Comparison of ENCODE assay signal across 9 cellular contexts in the genomic region with DNA sequence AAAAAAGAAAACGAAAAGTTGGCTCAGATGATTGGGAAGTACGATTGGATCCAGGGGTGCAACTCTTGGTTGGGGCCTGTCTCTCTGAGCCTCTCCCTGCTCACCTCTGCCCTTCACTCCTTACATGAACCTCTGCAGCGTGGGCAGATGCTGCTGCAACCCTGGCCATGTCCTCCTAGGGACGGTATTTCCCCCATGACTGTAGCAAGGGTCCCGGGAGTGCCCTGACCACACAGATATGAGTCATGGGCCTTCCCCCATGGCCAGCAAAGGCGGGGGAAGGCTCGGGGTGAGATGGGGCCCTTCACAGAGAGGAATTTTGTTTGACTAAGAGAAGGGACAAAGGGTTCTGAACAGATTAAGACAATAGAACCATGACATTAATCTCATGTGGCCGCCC.
A peak's percentile ranks its signal among the peaks of the same experiment; 100 is the strongest.
DNase-seq lines count a peak whose midpoint lies in the region; ATAC-seq, FAIRE-seq and TF ChIP-seq lines count a peak whose summit lies in the region.
"Had no signal": no experiment of that assay in that cellular context is flagged by ENCODE, and none has a peak within 500 bp of the region (broad histone marks: within the 10 kb centered on the region; RNA-seq: fewer than 3 reads in every experiment).

No MANE protein-coding gene starts in this region.

- H3K4me1 ChIP-seq in OCI-LY3 (ENCODE audit: low read length) (peaks cover 27% of the 10 kb centered on the region), astrocyte (ENCODE audit: insufficient read depth, low read length) (peaks cover 11% of the 10 kb centered on the region), pancreas (peaks cover 0 to 17% (median 9%) of the 10 kb centered on the region in 3 donors), aorta (ENCODE audit: control insufficient read depth in 1 of 2, insufficient read depth in 2 of 2, low read length in 2 of 2) (no peaks in the 10 kb centered on the region)

- H3K4me3 ChIP-seq in OCI-LY3 (ENCODE audit: low read length) (peak overlapping the region; percentile 23), astrocyte (ENCODE audit: insufficient read depth, low read depth, low read length) (no peak overlapping the region), pancreas (no peak overlapping the region), aorta (ENCODE audit: low read length in 2 of 2) (no peak overlapping the region)

- H3K4me2 ChIP-seq in OCI-LY3 (ENCODE audit: low read length): peak overlapping the region; percentile 47
- H3K4me2 ChIP-seq in astrocyte (ENCODE audit: low read length): peak overlapping the region; percentile 59

- H3K36me3 Mint-ChIP-seq in HFFc6 (ENCODE audit: low read depth): peaks cover 16% of the 10 kb centered on the region
- H3K36me3 Mint-ChIP-seq in astrocyte (ENCODE audit: low read depth, unreplicated experiment): peaks cover 18% of the 10 kb centered on the region

- WGBS in pancreas, 2 donors: 70 to 73% methylated on average over 8 of the region's 8 CpGs
- WGBS in aorta, 2 donors: 71 to 82% methylated on average over 8 of the region's 8 CpGs

- no peak overlapping the region for H3K27ac ChIP-seq in OCI-LY3 (ENCODE audit: low read length)
- peak overlapping the region; percentile 36 for H3K27ac ChIP-seq in astrocyte (ENCODE audit: low read depth, low read length)
- no peak overlapping the region for H3K27ac ChIP-seq in pancreas
- no peak overlapping the region for H3K27ac ChIP-seq in aorta (ENCODE audit: low read depth in 1 of 2, low read length in 2 of 2)
- H3K27ac ChIP-seq: VCaP had no signal

- H3K79me2 ChIP-seq in OCI-LY3 (ENCODE audit: low read length): peaks cover 4% of the 10 kb centered on the region; the same call in 1 of the 2 replicates
- peaks cover 40% of the 10 kb centered on the region for H3K79me2 ChIP-seq in astrocyte (ENCODE audit: insufficient read depth, low read length)

- peak overlapping the region; percentile 36 for H3K27ac Mint-ChIP-seq in HFFc6
- H3K27ac Mint-ChIP-seq in astrocyte (ENCODE audit: unreplicated experiment): no peak overlapping the region

- H3K4me1 Mint-ChIP-seq in HFFc6 (ENCODE audit: low read depth): peaks cover 14% of the 10 kb centered on the region
- peaks cover 24% of the 10 kb centered on the region for H3K4me1 Mint-ChIP-seq in astrocyte (ENCODE audit: low read depth, unreplicated experiment)

- H3K9me3 Mint-ChIP-seq in HFFc6 (peaks cover 9% of the 10 kb centered on the region; the same call in 1 of the 2 replicates), astrocyte (ENCODE audit: unreplicated experiment) (peaks cover 2% of the 10 kb centered on the region)

- ATAC-seq in GM18508 (IDR thresholded peaks at IDR 0.05; ENCODE audit: insufficient read depth, unreplicated experiment): peak; percentile 84
- peak in 3 of 4 donors; percentile 48 to 87 (median 67) for ATAC-seq in pancreas
- no peak for ATAC-seq in aorta (ENCODE audit: low FRiP score)

- DNase-seq in HFFc6: peak; percentile 20
- peak; percentile 84 for DNase-seq in astrocyte (ENCODE audit: low read depth)
- DNase-seq in pancreas: no peak
- DNase-seq in effector CD8-positive, alpha-beta T cell (lab: John Stamatoyannopoulos, UW): no peak
- DNase-seq in NCI-H1417 (lab: John Stamatoyannopoulos, UW): no peak
- no peak for DNase-seq in aorta

- intact Hi-C loops in pancreas (cut with DNase I) (no loop called here), aorta (cut with DNase I) (no loop called here)

- no peak for TF ChIP-seq CTCF in HFFc6 (IDR thresholded peaks at IDR 0.05)
- TF ChIP-seq CTCF in OCI-LY3 (IDR thresholded peaks at IDR 0.05; ENCODE audit: low read depth, low read length): no peak
- TF ChIP-seq CTCF in astrocyte (IDR thresholded peaks at IDR 0.05; ENCODE audit: insufficient read depth, low read depth, low read length): no peak
- TF ChIP-seq CTCF in pancreas (IDR thresholded peaks at IDR 0.05): no peak

- FAIRE-seq in astrocyte (lab: Jason Lieb, UNC) (no peak), pancreas (lab: Jason Lieb, UNC) (no peak)

- H3K9me3 ChIP-seq in OCI-LY3 (ENCODE audit: insufficient read depth, low read length) (no peaks in the 10 kb centered on the region), astrocyte (ENCODE audit: insufficient read depth, low read depth, low read length) (no peaks in the 10 kb centered on the region), pancreas (no peaks in the 10 kb centered on the region), aorta (ENCODE audit: control insufficient read depth, low read length) (no peaks in the 10 kb centered on the region)

- H2AFZ ChIP-seq in OCI-LY3 (ENCODE audit: low read depth, low read length) (no peak overlapping the region), astrocyte (ENCODE audit: low read depth, low read length) (no peak overlapping the region)

- H3K27me3 ChIP-seq in OCI-LY3 (ENCODE audit: low read depth, low read length) (no peaks in the 10 kb centered on the region), astrocyte (ENCODE audit: insufficient read depth, low read length) (no peaks in the 10 kb centered on the region), pancreas (no peaks in the 10 kb centered on the region), aorta (ENCODE audit: control insufficient read depth in 1 of 2, insufficient read depth in 2 of 2, low read length in 1 of 2) (no peaks in the 10 kb centered on the region)

- H3K27me3 Mint-ChIP-seq in HFFc6 (ENCODE audit: insufficient read depth) (no peaks in the 10 kb centered on the region; the same call in 1 of the 2 replicates), astrocyte (ENCODE audit: low read depth, unreplicated experiment) (no peaks in the 10 kb centered on the region)

- H3K9ac ChIP-seq in OCI-LY3 (ENCODE audit: low read length) (no peak overlapping the region; the same call in 1 of the 2 replicates), astrocyte (ENCODE audit: low read length) (no peak overlapping the region)

- H4K20me1 ChIP-seq in OCI-LY3 (ENCODE audit: insufficient read depth, low read length) (peaks cover 39% of the 10 kb centered on the region; the same call in 1 of the 2 replicates), astrocyte (ENCODE audit: insufficient read depth, low read length) (peaks cover 51% of the 10 kb centered on the region)

- peaks cover 11% of the 10 kb centered on the region for H3K36me3 ChIP-seq in OCI-LY3 (replicated peaks; ENCODE audit: low read depth, low read length)
- H3K36me3 ChIP-seq in astrocyte (ENCODE audit: insufficient read depth, low read length): peaks cover under 1% of the 10 kb centered on the region
- H3K36me3 ChIP-seq in pancreas: no peaks in the 10 kb centered on the region
- H3K36me3 ChIP-seq in aorta (ENCODE audit: control insufficient read depth in 1 of 2, insufficient read depth in 2 of 2, low read length in 1 of 2): no peaks in the 10 kb centered on the region

- H3K4me3 Mint-ChIP-seq in HFFc6 (0 out of 2 replicates have a peak overlapping the region, but pooled peaks have one; percentile 10), astrocyte (ENCODE audit: unreplicated experiment) (no peak overlapping the region)

Comparison
In these comparisons a context has a peak if more than half of its experiments do, and no peak if none do; other contexts are left out.
1. DNase-seq: peak in HFFc6 (single experiment) and astrocyte (single experiment); none in pancreas (0 of 6), effector CD8-positive, alpha-beta T cell (single experiment), NCI-H1417 (0 of 3) and aorta (0 of 2).